ENCODE assay signal across 19 cellular contexts in genomic region chr10:120005408-120006280, GRCh38.
A peak's percentile ranks its signal among the peaks of the same experiment; 100 is the strongest.
DNase-seq lines count a peak whose midpoint lies in the region; ATAC-seq, FAIRE-seq and TF ChIP-seq lines count a peak whose summit lies in the region.
"Had no signal": no experiment of that assay in that cellular context is flagged by ENCODE, and none has a peak within 500 bp of the region (broad histone marks: within the 10 kb centered on the region; RNA-seq: fewer than 3 reads in every experiment).

No MANE protein-coding gene starts in this region.

- H3K27me3 ChIP-seq in HepG2 (ENCODE audit: control insufficient read depth in 1 of 2, insufficient read depth in 2 of 2, low read length in 2 of 2) (peaks cover 0 to 19% of the 10 kb centered on the region in 2 experiments; a peak in 2 of 5 replicates), right lobe of liver (no peaks in the 10 kb centered on the region)
- H3K27me3 ChIP-seq in CD4-positive, alpha-beta T cell (ENCODE audit: control insufficient read depth, insufficient read depth, low read length) = peaks cover 14% of the 10 kb centered on the region

- POLR2A ChIA-PET in HepG2 (lab: Yijun Ruan, JAX) = no interaction called here
- POLR2A ChIA-PET in WTC11 (lab: Charles Lee) = no interaction called here
- POLR2A ChIA-PET in CD4-positive, alpha-beta T cell (lab: Charles Lee) = no interaction called here

- H3K4me3 Mint-ChIP-seq in WTC11 = no peak overlapping the region
- no peak overlapping the region for H3K4me3 Mint-ChIP-seq in CD4-positive, alpha-beta T cell
- H3K4me3 Mint-ChIP-seq: activated CD8-positive, alpha-beta T cell treated with anti-CD3 and anti-CD28 coated beads for 36 hours; activated naive CD8-positive, alpha-beta T cell treated with anti-CD3 and anti-CD28 coated beads, Interleukin-2, amount 50 U/mL, for 24 hours; CD8-positive, alpha-beta memory T cell; stimulated activated memory B cell treated with anti-CD40 and anti-IgM and Interleukin-4, amounts not matched to agents 10 μg/mL and 1 μg/mL and 100 μg/mL, for 72 hours had no signal

- no peak overlapping the region for H3K9ac ChIP-seq in HepG2 (ENCODE audit: insufficient read depth, low read depth, low read length)

- no peak for TF ChIP-seq POLR2A in HepG2 (IDR thresholded peaks at IDR 0.05; ENCODE audit: insufficient read depth in 1 of 2, low read depth in 2 of 2, low read length in 2 of 2)
- no peak for TF ChIP-seq POLR2A in right lobe of liver (IDR thresholded peaks at IDR 0.05)

- no peak overlapping the region for H3K4me3 ChIP-seq in HepG2 (replicated peaks in 1 of 3; ENCODE audit: insufficient read depth in 1 of 3, low read depth in 2 of 3, low read length in 3 of 3)
- H3K4me3 ChIP-seq in right lobe of liver = no peak overlapping the region
- H3K4me3 ChIP-seq: GM12878 had no signal

- no peak overlapping the region for H3K4me2 ChIP-seq in HepG2 (ENCODE audit: low read depth, low read length)

- whole genome bisulfite sequencing in HepG2 (ENCODE audit: low lambda C conversion rate) = 11% methylated on average over 8 of the region's 8 CpGs
- 34% methylated on average over 7 of the region's 8 CpGs for WGBS in right lobe of liver (ENCODE audit: insufficient coverage, low coverage, low lambda C conversion rate, missing lambda C conversion rate)

- ATAC-seq in HepG2 (no peak), right lobe of liver (no peak), WTC11 (peak; percentile 80), HG02973 (IDR thresholded peaks at IDR 0.05; ENCODE audit: unreplicated experiment) (no peak), GM21526 (IDR thresholded peaks at IDR 0.05; ENCODE audit: low FRiP score, unreplicated experiment) (no peak)
- ATAC-seq in CD4-positive, alpha-beta T cell (ENCODE audit: poor library complexity) = no peak
- ATAC-seq: activated CD8-positive, alpha-beta T cell treated with anti-CD3 and anti-CD28 coated beads for 36 hours; activated naive CD8-positive, alpha-beta T cell treated with anti-CD3 and anti-CD28 coated beads, Interleukin-2, amount 50 U/mL, for 24 hours; GM12878; left colon; stimulated activated memory B cell treated with anti-CD40 and anti-IgM and Interleukin-4, amounts not matched to agents 10 μg/mL and 1 μg/mL and 100 μg/mL, for 72 hours had no signal

- H3K36me3 Mint-ChIP-seq in WTC11 = no peaks in the 10 kb centered on the region
- H3K36me3 Mint-ChIP-seq in CD4-positive, alpha-beta T cell (ENCODE audit: low read depth) = no peaks in the 10 kb centered on the region
- H3K36me3 Mint-ChIP-seq: CD8-positive, alpha-beta memory T cell; stimulated activated memory B cell treated with anti-CD40 and anti-IgM and Interleukin-4, amounts not matched to agents 10 μg/mL and 1 μg/mL and 100 μg/mL, for 72 hours had no signal

- H3K27ac Mint-ChIP-seq in WTC11 = no peak overlapping the region
- H3K27ac Mint-ChIP-seq in CD4-positive, alpha-beta T cell = no peak overlapping the region
- H3K27ac Mint-ChIP-seq: activated CD8-positive, alpha-beta T cell treated with anti-CD3 and anti-CD28 coated beads for 36 hours; activated naive CD8-positive, alpha-beta T cell treated with anti-CD3 and anti-CD28 coated beads, Interleukin-2, amount 50 U/mL, for 24 hours; stimulated activated memory B cell treated with anti-CD40 and anti-IgM and Interleukin-4, amounts not matched to agents 10 μg/mL and 1 μg/mL and 100 μg/mL, for 72 hours had no signal

- H2AFZ ChIP-seq in HepG2 (ENCODE audit: low read length) = no peak overlapping the region

- CTCF ChIA-PET in HepG2 (lab: Yijun Ruan, JAX; ENCODE audit: low intra/inter-chr PET ratio, low total read pairs) = no interaction called here
- CTCF ChIA-PET in WTC11 (lab: Charles Lee) = no interaction called here
- CTCF ChIA-PET in CD4-positive, alpha-beta T cell (lab: Charles Lee) = no interaction called here

- peaks cover 9% of the 10 kb centered on the region for H3K9me3 Mint-ChIP-seq in WTC11
- no peaks in the 10 kb centered on the region for H3K9me3 Mint-ChIP-seq in CD4-positive, alpha-beta T cell
- H3K9me3 Mint-ChIP-seq: activated CD8-positive, alpha-beta T cell treated with anti-CD3 and anti-CD28 coated beads for 36 hours; activated naive CD8-positive, alpha-beta T cell treated with anti-CD3 and anti-CD28 coated beads, Interleukin-2, amount 50 U/mL, for 24 hours had no signal

- no peaks in the 10 kb centered on the region for H4K20me1 ChIP-seq in HepG2 (ENCODE audit: insufficient read depth, low read length)

- H3K36me3 ChIP-seq in HepG2 (replicated peaks in 1 of 2; ENCODE audit: control insufficient read depth in 1 of 2, insufficient read depth in 2 of 2, low read length in 2 of 2) = no peaks in the 10 kb centered on the region
- no peaks in the 10 kb centered on the region for H3K36me3 ChIP-seq in right lobe of liver
- H3K36me3 ChIP-seq: WERI-Rb-1 had no signal

- TF ChIP-seq RAD21 in HepG2 (CRISPR knock-in tag; IDR thresholded peaks at IDR 0.05) = no peak

- TF ChIP-seq CTCF in HepG2 (CRISPR knock-in tag; IDR thresholded peaks at IDR 0.05) (no peak), right lobe of liver (IDR thresholded peaks at IDR 0.05) (no peak), WTC11 (IDR thresholded peaks at IDR 0.05) (no peak)
- no peak for TF ChIP-seq CTCF in CD4-positive, alpha-beta T cell (IDR thresholded peaks at IDR 0.05)

- in situ Hi-C loops in HepG2 (cut with HindIII; ENCODE audit: extremely low pct_ligation_motif_present, low pct_unique_long_range_greater_than_20kb) = no loop called here

- peaks cover 5% of the 10 kb centered on the region for H3K4me1 Mint-ChIP-seq in WTC11
- H3K4me1 Mint-ChIP-seq in CD4-positive, alpha-beta T cell (ENCODE audit: low read depth) = no peaks in the 10 kb centered on the region
- H3K4me1 Mint-ChIP-seq: activated naive CD8-positive, alpha-beta T cell treated with anti-CD3 and anti-CD28 coated beads, Interleukin-2, amount 50 U/mL, for 24 hours; CD8-positive, alpha-beta memory T cell; stimulated activated memory B cell treated with anti-CD40 and anti-IgM and Interleukin-4, amounts not matched to agents 10 μg/mL and 1 μg/mL and 100 μg/mL, for 72 hours had no signal

- H3K27me3 Mint-ChIP-seq in WTC11 (ENCODE audit: low read depth) = peaks cover 2% of the 10 kb centered on the region
- H3K27me3 Mint-ChIP-seq in CD4-positive, alpha-beta T cell = peaks cover 69% of the 10 kb centered on the region

- H3K27ac ChIP-seq in HepG2 (ENCODE audit: extremely low read length, insufficient read depth, low read length) (no peak overlapping the region), right lobe of liver (no peak overlapping the region)
- no peak overlapping the region for H3K27ac ChIP-seq in CD4-positive, alpha-beta T cell (ENCODE audit: low read depth, low read length)
- H3K27ac ChIP-seq: WERI-Rb-1 had no signal

- H3K9me3 ChIP-seq in HepG2 (ENCODE audit: low read length) (no peaks in the 10 kb centered on the region), right lobe of liver (no peaks in the 10 kb centered on the region)
- no peaks in the 10 kb centered on the region for H3K9me3 ChIP-seq in CD4-positive, alpha-beta T cell (ENCODE audit: control insufficient read depth, low read length)

- no TSS peak for BruUV-seq in HepG2 (replicated peaks; lab: Mats Ljungman, UMichigan)

- no peak for FAIRE-seq in HepG2 (lab: Jason Lieb, UNC)
- FAIRE-seq: GM12878 had no signal

- H3K4me1 ChIP-seq in HepG2 (ENCODE audit: insufficient read depth, low read length) (no peaks in the 10 kb centered on the region), right lobe of liver (no peaks in the 10 kb centered on the region)

- intact Hi-C loops in HepG2 (cut with micrococcal nuclease; ENCODE audit: unreplicated experiment) = no loop called here
- intact Hi-C loops in right lobe of liver (cut with DNase I) = no loop called here
- intact Hi-C loops in CD4-positive, alpha-beta T cell (cut with DNase I, micrococcal nuclease) = no loop called here

- no peak for DNase-seq in HepG2 (ENCODE audit: low spot score)
- DNase-seq in right lobe of liver = no peak
- DNase-seq in WTC11 (ENCODE audit: low spot score) = no peak
- peak; percentile 43 for DNase-seq in iPS-NIHi7 (ENCODE audit: extremely low spot score)
- no peak for DNase-seq in T-helper 9 cell
- no peak for DNase-seq in CD4-positive, alpha-beta T cell
- DNase-seq: activated CD8-positive, alpha-beta T cell treated with anti-CD3 and anti-CD28 coated beads for 36 hours; activated naive CD8-positive, alpha-beta T cell treated with anti-CD3 and anti-CD28 coated beads, Interleukin-2, amount 50 U/mL, for 24 hours; CD8-positive, alpha-beta memory T cell; effector memory CD4-positive, alpha-beta T cell; left colon; NCI-H1694; NCI-H446 treated with DMSO at 0.1 percent for 48 hours; posterior cingulate gyrus; WERI-Rb-1 had no signal

- no peaks in the 10 kb centered on the region for H3K79me2 ChIP-seq in HepG2 (ENCODE audit: insufficient read depth, low read length)

- TF ChIP-seq EP300 in HepG2 (IDR thresholded peaks at IDR 0.05; ENCODE audit: low read depth in 2 of 2, low read length in 2 of 2) (no peak), HepG2 (CRISPR knock-in tag; IDR thresholded peaks at IDR 0.05; ENCODE audit: borderline replicate concordance) (no peak)

TF ChIP-seq in HepG2, 621 proteins besides CTCF, POLR2A, EP300 and RAD21 (continues in another document):
- TF ChIP-seq EHMT2 (IDR thresholded peaks at IDR 0.05; ENCODE audit: borderline replicate concordance, low read depth, low read length) = no peak

TF ChIP-seq in WTC11, 78 proteins besides CTCF, POLR2A, EP300 and RAD21:
- TF ChIP-seq, protein P1, sequence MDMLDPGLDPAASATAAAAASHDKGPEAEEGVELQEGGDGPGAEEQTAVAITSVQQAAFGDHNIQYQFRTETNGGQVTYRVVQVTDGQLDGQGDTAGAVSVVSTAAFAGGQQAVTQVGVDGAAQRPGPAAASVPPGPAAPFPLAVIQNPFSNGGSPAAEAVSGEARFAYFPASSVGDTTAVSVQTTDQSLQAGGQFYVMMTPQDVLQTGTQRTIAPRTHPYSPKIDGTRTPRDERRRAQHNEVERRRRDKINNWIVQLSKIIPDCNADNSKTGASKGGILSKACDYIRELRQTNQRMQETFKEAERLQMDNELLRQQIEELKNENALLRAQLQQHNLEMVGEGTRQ (CRISPR knock-in tag; IDR thresholded peaks at IDR 0.05) = peak; percentile 71
- TF ChIP-seq USF1 (CRISPR knock-in tag; IDR thresholded peaks at IDR 0.05) (0 out of 2 replicates have a peak, but pooled peaks have one; percentile 15), NFYB (CRISPR knock-in tag; conservative IDR thresholded peaks at IDR 0.05; ENCODE audit: low read depth) (peak; percentile 43), NR1H2 (CRISPR knock-in tag; IDR thresholded peaks at IDR 0.05) (no peak)
TF ChIP-seq in WTC11: peak in this region for 3.
